In genomic region chr7:81051811-81052413, GRCh38 we compare ENCODE assay signal across 17 cellular contexts.
A peak's percentile ranks its signal among the peaks of the same experiment; 100 is the strongest.
DNase-seq lines count a peak whose midpoint lies in the region; ATAC-seq and TF ChIP-seq lines count a peak whose summit lies in the region.
"Had no signal": no experiment of that assay in that cellular context is flagged by ENCODE, and none has a peak within 500 bp of the region (broad histone marks: within the 10 kb centered on the region; RNA-seq: fewer than 3 reads in every experiment).

No MANE protein-coding gene starts in this region.

- CTCF ChIA-PET in CD4-positive, alpha-beta T cell (lab: Charles Lee): no interaction called here

- POLR2A ChIA-PET in CD4-positive, alpha-beta T cell (lab: Charles Lee): no interaction called here

- H3K27ac ChIP-seq in ACC112 (ENCODE audit: low read depth, low read length) (no peak overlapping the region), SJCRH30 (peak overlapping the region; percentile 77)
- no peak overlapping the region for H3K27ac ChIP-seq in CD4-positive, alpha-beta T cell (ENCODE audit: low read depth, low read length)
- H3K27ac ChIP-seq: 22Rv1; BLaER1 treated with 17β-estradiol and CSF1 and Interleukin-3, amounts not matched to agents 10 nM and 100 nM had no signal

- intact Hi-C loops in CD4-positive, alpha-beta T cell (cut with DNase I, micrococcal nuclease): no loop called here

- peaks cover 7% of the 10 kb centered on the region for H3K36me3 Mint-ChIP-seq in nephron (ENCODE audit: low read depth)
- no peaks in the 10 kb centered on the region for H3K36me3 Mint-ChIP-seq in CD4-positive, alpha-beta T cell (ENCODE audit: low read depth)
- H3K36me3 Mint-ChIP-seq: CD4-positive, alpha-beta memory T cell had no signal

- peaks cover 38% of the 10 kb centered on the region for H3K9me3 Mint-ChIP-seq in nephron
- H3K9me3 Mint-ChIP-seq in CD4-positive, alpha-beta T cell: peaks cover 4% of the 10 kb centered on the region

- DNase-seq in SJCRH30 (peak in 1 of 2 experiments; percentile 74), foreskin melanocyte (peak; percentile 92)
- no peak for DNase-seq in CD4-positive, alpha-beta T cell
- DNase-seq: CD4-positive, alpha-beta memory T cell; COR-L47; DMS153; DND-41; GDM1; HCEC 1CT; HFFc6 had no signal

- ATAC-seq in CD4-positive, alpha-beta T cell (ENCODE audit: poor library complexity): no peak
- ATAC-seq in HG03439 (IDR thresholded peaks at IDR 0.05; ENCODE audit: unreplicated experiment): no peak
- ATAC-seq in GM19035 (IDR thresholded peaks at IDR 0.05; ENCODE audit: unreplicated experiment): no peak
- no peak for ATAC-seq in GM21717 (IDR thresholded peaks at IDR 0.05; ENCODE audit: unreplicated experiment)

- peak overlapping the region; percentile 62 to 69 (median 69) for H3K27ac Mint-ChIP-seq in nephron
- no peak overlapping the region for H3K27ac Mint-ChIP-seq in CD4-positive, alpha-beta T cell
- H3K27ac Mint-ChIP-seq: CD4-positive, alpha-beta memory T cell; HFFc6 had no signal

- no peaks in the 10 kb centered on the region for H3K27me3 ChIP-seq in ACC112 (ENCODE audit: insufficient read depth, low read length)
- H3K27me3 ChIP-seq in SJCRH30: no peaks in the 10 kb centered on the region
- H3K27me3 ChIP-seq in CD4-positive, alpha-beta T cell (ENCODE audit: control insufficient read depth, insufficient read depth, low read length): no peaks in the 10 kb centered on the region
- H3K27me3 ChIP-seq: BLaER1 treated with 17β-estradiol and CSF1 and Interleukin-3, amounts not matched to agents 10 nM and 100 nM had no signal

- no peak overlapping the region for H3K4me3 ChIP-seq in ACC112 (ENCODE audit: low read depth, low read length)
- H3K4me3 ChIP-seq in SJCRH30: no peak overlapping the region
- H3K4me3 ChIP-seq: BLaER1 treated with 17β-estradiol and CSF1 and Interleukin-3, amounts not matched to agents 10 nM and 100 nM had no signal

- TF ChIP-seq CTCF in nephron (IDR thresholded peaks at IDR 0.05; ENCODE audit: unreplicated experiment in 3 of 3): no peak
- no peak for TF ChIP-seq CTCF in CD4-positive, alpha-beta T cell (IDR thresholded peaks at IDR 0.05)

- H3K27me3 Mint-ChIP-seq in nephron (ENCODE audit: low read depth): peaks cover 6% of the 10 kb centered on the region
- H3K27me3 Mint-ChIP-seq in CD4-positive, alpha-beta T cell: no peaks in the 10 kb centered on the region
- H3K27me3 Mint-ChIP-seq: CD4-positive, alpha-beta memory T cell had no signal

- no peaks in the 10 kb centered on the region for H3K79me2 ChIP-seq in ACC112 (ENCODE audit: control insufficient read depth, insufficient read depth, low read length, unreplicated experiment)

- peaks cover 20% of the 10 kb centered on the region for H3K4me1 Mint-ChIP-seq in nephron
- H3K4me1 Mint-ChIP-seq in CD4-positive, alpha-beta T cell (ENCODE audit: low read depth): no peaks in the 10 kb centered on the region
- H3K4me1 Mint-ChIP-seq: CD4-positive, alpha-beta memory T cell had no signal

- no peak overlapping the region for H3K4me3 Mint-ChIP-seq in nephron
- H3K4me3 Mint-ChIP-seq in CD4-positive, alpha-beta T cell: no peak overlapping the region
- H3K4me3 Mint-ChIP-seq: CD4-positive, alpha-beta memory T cell; HFFc6 had no signal

- peak overlapping the region; percentile 22 for H2AFZ ChIP-seq in ACC112 (ENCODE audit: low read length, unreplicated experiment)

- no peaks in the 10 kb centered on the region; the same call in 1 of the 2 replicates for H3K36me3 ChIP-seq in ACC112 (ENCODE audit: insufficient read depth, low read length)
- H3K36me3 ChIP-seq in SJCRH30: no peaks in the 10 kb centered on the region
- H3K36me3 ChIP-seq: BLaER1 treated with 17β-estradiol and CSF1 and Interleukin-3, amounts not matched to agents 10 nM and 100 nM had no signal

- peaks cover 4% of the 10 kb centered on the region; the same call in 1 of the 2 replicates for H3K9me3 ChIP-seq in SJCRH30 (replicated peaks)
- H3K9me3 ChIP-seq in CD4-positive, alpha-beta T cell (ENCODE audit: control insufficient read depth, low read length): no peaks in the 10 kb centered on the region

- H3K4me1 ChIP-seq in ACC112 (ENCODE audit: control insufficient read depth, insufficient read depth, low read length, unreplicated experiment) (peaks cover 7% of the 10 kb centered on the region), SJCRH30 (peaks cover 30% of the 10 kb centered on the region)
- H3K4me1 ChIP-seq: BLaER1 treated with 17β-estradiol and CSF1 and Interleukin-3, amounts not matched to agents 10 nM and 100 nM had no signal
